In the genomic region with DNA sequence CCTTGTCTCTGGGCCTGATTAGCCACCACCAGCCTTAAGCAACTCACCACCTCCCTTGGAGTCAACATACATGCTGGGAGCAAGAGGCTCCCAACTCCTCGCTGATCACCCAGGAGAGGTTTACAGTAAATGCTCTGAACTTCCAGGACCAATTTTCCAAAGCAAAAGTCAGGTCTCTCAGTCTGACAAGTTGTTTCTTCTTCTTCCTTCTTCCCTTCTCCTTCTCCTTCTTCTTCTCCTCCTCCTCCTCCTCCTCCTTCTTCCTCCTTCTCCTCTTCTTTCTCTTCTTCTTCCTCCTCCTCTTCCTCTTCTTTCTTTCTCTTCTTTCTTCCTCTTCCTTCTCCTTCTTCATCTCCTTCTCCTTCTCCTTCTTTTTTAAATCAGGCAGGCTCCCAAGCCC, we compare ENCODE assay signal across 28 cellular contexts.
"Had no signal": no experiment of that assay in that cellular context is flagged by ENCODE, and none has a peak within 500 bp of the region (broad histone marks: within the 10 kb centered on the region; RNA-seq: fewer than 3 reads in every experiment).

No MANE protein-coding gene starts in this region.

- H3K27me3 ChIP-seq: ovary, right lobe of liver, thyroid gland, vagina had no signal

- H3K79me2 ChIP-seq: parathyroid adenoma had no signal

- FAIRE-seq: small intestine, urothelium cell line had no signal

- H3K4me1 ChIP-seq: parathyroid adenoma had no signal

- H3K4me3 Mint-ChIP-seq: nephron; neural progenitor cell; stimulated activated effector memory CD8-positive, alpha-beta T cell treated with anti-CD3 and anti-CD28 coated beads, Interleukin-12 subunit alpha, Interleukin-12 subunit beta, amount 100 ng/mL, for 72 hours; stimulated activated naive B cell treated with anti-CD40 and anti-IgM and Interleukin-4, amounts not matched to agents 10 μg/mL and 1 μg/mL and 100 μg/mL, for 72 hours; stimulated activated naive CD8-positive, alpha-beta T cell treated with anti-CD3 and anti-CD28 coated beads, Interleukin-15, Interleukin-2, amounts not matched to agents 100 ng/mL and 50 ng/mL, for 24 hours had no signal

- H3K27ac ChIP-seq: neural progenitor cell, ovary, parathyroid adenoma, psoas muscle, right lobe of liver, sigmoid colon, stomach, thoracic aorta, thyroid gland, tibial nerve, upper lobe of left lung, vagina had no signal

- H3K9ac ChIP-seq: neural progenitor cell, parathyroid adenoma had no signal

- H3K36me3 Mint-ChIP-seq: stimulated activated effector memory CD8-positive, alpha-beta T cell treated with anti-CD3 and anti-CD28 coated beads, Interleukin-12 subunit alpha, Interleukin-12 subunit beta, amount 100 ng/mL, for 72 hours; stimulated activated naive B cell treated with anti-CD40 and anti-IgM and Interleukin-4, amounts not matched to agents 10 μg/mL and 1 μg/mL and 100 μg/mL, for 72 hours had no signal

- H2AFZ ChIP-seq: neural progenitor cell, parathyroid adenoma had no signal

- H3K4me2 ChIP-seq: neural progenitor cell had no signal

- DNase-seq: occipital lobe; ovary; posterior cingulate gyrus; psoas muscle; right cardiac atrium; sigmoid colon; small intestine; stimulated activated CD4-positive, alpha-beta T cell treated with anti-CD3 and anti-CD28 coated beads, Interleukin-15, amount 100 ng/mL, for 24 hours; stimulated activated CD4-positive, alpha-beta T cell treated with anti-CD3 and anti-CD28 coated beads, Interleukin-2, amount 100 ng/mL, for 24 hours; stimulated activated CD4-positive, alpha-beta T cell treated with anti-CD3 and anti-CD28 coated beads, Interleukin-2, amount 100 ng/mL, for 48 hours; stimulated activated CD4-positive, alpha-beta T cell treated with anti-CD3 and anti-CD28 coated beads, Interleukin-4, amount 100 ng/mL, for 24 hours; stimulated activated naive B cell treated with anti-CD40 and anti-IgM and Interleukin-4, amounts not matched to agents 10 μg/mL and 1 μg/mL and 100 μg/mL, for 72 hours; stimulated activated naive CD4-positive, alpha-beta T cell treated with Interleukin-2 at 50 U/mL for 16 hours; stomach; trophoblast cell; upper lobe of left lung had no signal

- H3K4me3 ChIP-seq: neural progenitor cell, ovary, psoas muscle, right lobe of liver, sigmoid colon, stomach, thoracic aorta, thyroid gland, tibial nerve, upper lobe of left lung, vagina had no signal

- H3K27ac Mint-ChIP-seq: nephron; neural progenitor cell; progenitor cell of endocrine pancreas; stimulated activated effector memory CD8-positive, alpha-beta T cell treated with anti-CD3 and anti-CD28 coated beads, Interleukin-12 subunit alpha, Interleukin-12 subunit beta, amount 100 ng/mL, for 72 hours; stimulated activated naive B cell treated with anti-CD40 and anti-IgM and Interleukin-4, amounts not matched to agents 10 μg/mL and 1 μg/mL and 100 μg/mL, for 72 hours; stimulated activated naive CD8-positive, alpha-beta T cell treated with anti-CD3 and anti-CD28 coated beads, Interleukin-15, Interleukin-2, amounts not matched to agents 100 ng/mL and 50 ng/mL, for 24 hours had no signal

- H3K9me3 Mint-ChIP-seq: stimulated activated effector memory CD8-positive, alpha-beta T cell treated with anti-CD3 and anti-CD28 coated beads, Interleukin-12 subunit alpha, Interleukin-12 subunit beta, amount 100 ng/mL, for 72 hours; stimulated activated naive CD8-positive, alpha-beta T cell treated with anti-CD3 and anti-CD28 coated beads, Interleukin-15, Interleukin-2, amounts not matched to agents 100 ng/mL and 50 ng/mL, for 24 hours had no signal

- H3K9me3 ChIP-seq: ovary, psoas muscle, right lobe of liver, sigmoid colon, thoracic aorta, thyroid gland, upper lobe of left lung, vagina had no signal

- H3K36me3 ChIP-seq: neural progenitor cell, ovary, right lobe of liver, sigmoid colon, stomach, thoracic aorta, thyroid gland, tibial nerve, upper lobe of left lung, vagina had no signal

- ATAC-seq: psoas muscle; right cardiac atrium; right lobe of liver; stimulated activated effector memory CD8-positive, alpha-beta T cell treated with anti-CD3 and anti-CD28 coated beads, Interleukin-12 subunit alpha, Interleukin-12 subunit beta, amount 100 ng/mL, for 72 hours; stimulated activated naive B cell treated with anti-CD40 and anti-IgM and Interleukin-4, amounts not matched to agents 10 μg/mL and 1 μg/mL and 100 μg/mL, for 72 hours had no signal
